Comparison of ENCODE assay signal across 11 cellular contexts in the genomic region with DNA sequence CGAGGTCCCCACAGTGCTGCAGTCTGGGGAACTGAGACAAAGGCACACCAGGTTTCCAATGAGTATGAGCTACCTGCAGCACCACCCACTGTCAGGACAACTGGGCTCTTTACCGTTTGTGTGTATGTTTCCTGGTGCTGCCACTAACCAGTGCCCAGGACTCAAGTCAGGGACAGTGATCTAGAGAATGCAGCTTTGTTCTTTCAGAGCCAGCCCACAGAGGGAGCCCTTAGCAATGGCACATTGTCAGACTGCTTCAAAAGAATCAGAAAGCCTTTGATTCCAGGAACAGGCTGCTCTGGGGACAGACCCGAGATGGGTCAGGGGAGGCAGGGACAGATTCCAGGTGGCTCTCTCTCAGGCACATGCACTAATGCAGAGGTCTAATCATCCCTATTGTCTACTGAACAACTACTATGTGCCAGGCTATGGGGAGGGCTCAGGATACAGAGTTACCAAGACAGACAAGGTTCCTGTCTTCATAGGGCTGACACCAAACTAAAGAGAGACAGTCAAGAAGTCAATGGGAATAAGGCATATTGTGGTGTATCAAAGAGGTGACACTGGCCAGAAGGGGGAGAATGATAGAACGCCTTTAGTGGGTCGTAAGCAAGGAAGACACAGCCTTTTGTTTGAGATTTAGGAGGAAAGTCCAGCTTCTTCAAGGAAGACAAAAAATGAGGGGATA.
DNase-seq lines count a peak whose midpoint lies in the region; ATAC-seq and TF ChIP-seq lines count a peak whose summit lies in the region.
"Had no signal": no experiment of that assay in that cellular context is flagged by ENCODE, and none has a peak within 500 bp of the region (broad histone marks: within the 10 kb centered on the region; RNA-seq: fewer than 3 reads in every experiment).

No MANE protein-coding gene starts in this region.

- peak; percentile 54 for ATAC-seq in left colon
- no peak for ATAC-seq in HG02763 (IDR thresholded peaks at IDR 0.05; ENCODE audit: unreplicated experiment)

- H3F3A ChIP-seq in smooth muscle cell (ENCODE audit: low read depth): no peaks in the 10 kb centered on the region

- intact Hi-C loops in left colon (cut with DNase I, micrococcal nuclease) (no loop called here), thyroid gland (cut with DNase I) (no loop called here)

- H2AFZ ChIP-seq in smooth muscle cell (ENCODE audit: low read depth): no peak overlapping the region

- H4K20me1 ChIP-seq in smooth muscle cell (ENCODE audit: low read depth): no peaks in the 10 kb centered on the region

- H3K4me3 ChIP-seq in BE2C (ENCODE audit: low read depth, low read length): no peak overlapping the region
- no peak overlapping the region for H3K4me3 ChIP-seq in GM12875 (ENCODE audit: low read depth, low read length)
- no peak overlapping the region for H3K4me3 ChIP-seq in WERI-Rb-1 (ENCODE audit: low read depth, low read length)
- H3K4me3 ChIP-seq in thyroid gland (replicated peaks in 1 of 3): no peak overlapping the region
- H3K4me3 ChIP-seq in smooth muscle cell: no peak overlapping the region

- no peak overlapping the region for H3K9ac ChIP-seq in smooth muscle cell (ENCODE audit: low read depth)

- TF ChIP-seq CTCF in BE2C (IDR thresholded peaks at IDR 0.05; ENCODE audit: low read depth, low read length): peak; percentile 34
- TF ChIP-seq CTCF in GM12875 (IDR thresholded peaks at IDR 0.05; ENCODE audit: borderline replicate concordance, insufficient read depth, low read depth, low read length): 0 out of 2 replicates have a peak, but pooled peaks have one; percentile 21
- TF ChIP-seq CTCF in WERI-Rb-1 (IDR thresholded peaks at IDR 0.05; ENCODE audit: low read depth, low read length): peak; percentile 60; the same call in 1 of the 2 replicates
- no peak for TF ChIP-seq CTCF in thyroid gland (IDR thresholded peaks at IDR 0.05)
- TF ChIP-seq CTCF in smooth muscle cell (IDR thresholded peaks at IDR 0.05; ENCODE audit: borderline replicate concordance, insufficient read depth, poor library complexity, severe bottlenecking): no peak

- no peaks in the 10 kb centered on the region for H3K9me3 ChIP-seq in BE2C
- no peaks in the 10 kb centered on the region for H3K9me3 ChIP-seq in WERI-Rb-1 (ENCODE audit: severe bottlenecking)
- no peaks in the 10 kb centered on the region for H3K9me3 ChIP-seq in thyroid gland
- no peaks in the 10 kb centered on the region for H3K9me3 ChIP-seq in smooth muscle cell (replicated peaks; ENCODE audit: low read depth)

- H3K36me3 ChIP-seq in BE2C (no peaks in the 10 kb centered on the region), WERI-Rb-1 (no peaks in the 10 kb centered on the region), thyroid gland (no peaks in the 10 kb centered on the region), smooth muscle cell (ENCODE audit: low read depth) (no peaks in the 10 kb centered on the region)

- H3K4me2 ChIP-seq in smooth muscle cell: no peak overlapping the region

- no peak for TF ChIP-seq POLR2A in thyroid gland (IDR thresholded peaks at IDR 0.05)

- H3K4me1 ChIP-seq in BE2C (no peaks in the 10 kb centered on the region), thyroid gland (peaks cover 0 to 2% of the 10 kb centered on the region in 2 donors), smooth muscle cell (ENCODE audit: low read depth) (no peaks in the 10 kb centered on the region)

- DNase-seq in BE2C (no peak), WERI-Rb-1 (peak; percentile 33), left colon (no peak), thyroid gland (no peak), GM19240 (ENCODE audit: insufficient read length, low spot score) (no peak), smooth muscle cell (lab: John Stamatoyannopoulos, UW; ENCODE audit: unreplicated experiment) (no peak)
- DNase-seq: activated CD4-positive, alpha-beta T cell treated with anti-CD3 and anti-CD28 coated beads, Interleukin-2, amount 50 U/mL, for 48 hours; mammary epithelial cell; NCI-H446 treated with DMSO at 0.1 percent for 48 hours had no signal

- H3K27ac ChIP-seq in WERI-Rb-1 (no peak overlapping the region), thyroid gland (no peak overlapping the region), smooth muscle cell (ENCODE audit: low read depth) (no peak overlapping the region)

- peaks cover 27% of the 10 kb centered on the region for H3K27me3 ChIP-seq in BE2C
- no peaks in the 10 kb centered on the region for H3K27me3 ChIP-seq in WERI-Rb-1 (ENCODE audit: insufficient read depth, low read depth, severe bottlenecking)
- H3K27me3 ChIP-seq in thyroid gland: no peaks in the 10 kb centered on the region
- H3K27me3 ChIP-seq in smooth muscle cell (ENCODE audit: low read depth): peaks cover 63% of the 10 kb centered on the region

- WGBS in thyroid gland, 2 donors: 48 to 51% methylated on average over 5 of the region's 5 CpGs
- 45% methylated on average over 5 of the region's 5 CpGs for WGBS in smooth muscle cell (ENCODE audit: low lambda C conversion rate)

- no peaks in the 10 kb centered on the region for H3K79me2 ChIP-seq in smooth muscle cell (ENCODE audit: low read depth)

Comparison
In these comparisons a context has a peak if more than half of its experiments do, and no peak if none do; other contexts are left out.
1. CTCF ChIP-seq: peak in BE2C (single experiment), GM12875 (single experiment) and WERI-Rb-1 (single experiment); none in thyroid gland (0 of 6) and smooth muscle cell (single experiment).